ENCODE assay signal across 15 cellular contexts in the genomic region with DNA sequence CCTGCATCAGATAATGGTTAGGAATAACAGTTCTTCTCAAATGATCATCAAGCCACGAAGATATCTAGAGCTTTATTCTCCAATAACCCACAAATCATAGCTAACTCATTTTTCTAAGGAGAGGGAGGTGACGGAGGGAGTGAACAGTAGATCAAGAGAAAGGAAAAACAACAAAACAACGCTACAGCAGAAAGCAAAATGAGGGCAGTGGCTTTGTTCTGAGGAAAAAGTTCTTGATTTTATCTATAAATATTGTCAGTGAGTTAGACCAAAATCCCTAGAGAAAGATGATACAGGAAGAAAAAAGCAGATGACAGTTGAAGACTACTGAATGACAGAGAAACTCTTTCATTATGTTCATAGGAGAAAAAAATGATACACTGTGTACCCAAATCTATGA.
"Had no signal": no experiment of that assay in that cellular context is flagged by ENCODE, and none has a peak within 500 bp of the region (broad histone marks: within the 10 kb centered on the region; RNA-seq: fewer than 3 reads in every experiment).

No MANE protein-coding gene starts in this region.

- H3K27ac Mint-ChIP-seq: activated naive CD4-positive, alpha-beta T cell treated with anti-CD3 and anti-CD28 coated beads, Interleukin-2, amount 50 U/mL, for 72 hours; neural progenitor cell; WTC11 had no signal

- ATAC-seq: activated naive CD4-positive, alpha-beta T cell treated with anti-CD3 and anti-CD28 coated beads, Interleukin-2, amount 50 U/mL, for 72 hours; WTC11 had no signal

- H3K36me3 ChIP-seq: breast epithelium, neural progenitor cell, ovary, tibial artery, uterus had no signal

- H3K4me3 ChIP-seq: breast epithelium, neural progenitor cell, ovary, tibial artery, uterus had no signal

- H3K4me3 Mint-ChIP-seq: neural progenitor cell, WTC11 had no signal

- H3K9me3 ChIP-seq: breast epithelium, ovary, tibial artery, uterus had no signal

- H3K36me3 Mint-ChIP-seq: WTC11 had no signal

- H3K27me3 ChIP-seq: breast epithelium, neural progenitor cell, ovary, tibial artery, uterus had no signal

- H3K4me2 ChIP-seq: neural progenitor cell had no signal

- H3K9me3 Mint-ChIP-seq: activated naive CD4-positive, alpha-beta T cell treated with anti-CD3 and anti-CD28 coated beads, Interleukin-2, amount 50 U/mL, for 72 hours; neural progenitor cell; WTC11 had no signal

- H3K27ac ChIP-seq: breast epithelium, neural progenitor cell, ovary, tibial artery, uterus had no signal

- H3K9ac ChIP-seq: neural progenitor cell had no signal

- DNase-seq: activated CD4-positive, alpha-beta T cell treated with anti-CD3 and anti-CD28 coated beads, Interleukin-2, amount 50 U/mL, for 4 hours; activated CD8-positive, alpha-beta memory T cell treated with anti-CD3 and anti-CD28 coated beads, Interleukin-2, amount 50 U/mL, for 48 hours; activated effector memory CD4-positive, alpha-beta T cell treated with anti-CD3 and anti-CD28 coated beads, Interleukin-2, amount 50 U/mL, for 16 hours; aorta; hippocampal formation; kidney glomerular epithelial cell; ovary; stimulated activated CD4-positive, alpha-beta T cell treated with anti-CD3 and anti-CD28 coated beads, Interleukin-15, amount 100 ng/mL, for 24 hours; stimulated activated CD4-positive, alpha-beta T cell treated with anti-CD3 and anti-CD28 coated beads, Interleukin-4, amount 100 ng/mL, for 24 hours; tibial artery; uterus had no signal

- H3K4me1 ChIP-seq: breast epithelium, uterus had no signal
